Comparison of ENCODE assay signal across 9 cellular contexts in genomic region chr2:20579866-20580265, GRCh38.
DNase-seq lines count a peak whose midpoint lies in the region; ATAC-seq and TF ChIP-seq lines count a peak whose summit lies in the region.
"Had no signal": no experiment of that assay in that cellular context is flagged by ENCODE, and none has a peak within 500 bp of the region (broad histone marks: within the 10 kb centered on the region; RNA-seq: fewer than 3 reads in every experiment).

No MANE protein-coding gene starts in this region.

- peak overlapping the region; percentile 55 for H3K27ac ChIP-seq in colonic mucosa
- peak overlapping the region; percentile 54 to 57 for H3K27ac ChIP-seq in mucosa of rectum (ENCODE audit: low read depth in 2 of 2, low read length in 2 of 2)
- peak overlapping the region; percentile 63 for H3K27ac ChIP-seq in upper lobe of right lung
- H3K27ac ChIP-seq: WERI-Rb-1 had no signal

- intact Hi-C loops in colonic mucosa (cut with DNase I) (no loop called here), upper lobe of right lung (cut with DNase I) (no loop called here)

- H3K27me3 ChIP-seq in colonic mucosa (no peaks in the 10 kb centered on the region), mucosa of rectum (ENCODE audit: control insufficient read depth in 2 of 2, insufficient read depth in 2 of 2, low read length in 2 of 2) (no peaks in the 10 kb centered on the region), upper lobe of right lung (no peaks in the 10 kb centered on the region)

- H3K9me3 ChIP-seq in colonic mucosa (no peaks in the 10 kb centered on the region), mucosa of rectum (ENCODE audit: control insufficient read depth in 2 of 2, low read length in 2 of 2) (peaks cover 0 to 2% of the 10 kb centered on the region in 2 donors), upper lobe of right lung (peaks cover 3% of the 10 kb centered on the region)

- no peak overlapping the region for H3K4me3 Mint-ChIP-seq in activated CD8-positive, alpha-beta memory T cell treated with anti-CD3 and anti-CD28 coated beads, Interleukin-2, amount 10 ng/mL, durations not matched to agents 7 days and 5 days

- H3K27me3 Mint-ChIP-seq in activated CD8-positive, alpha-beta memory T cell treated with anti-CD3 and anti-CD28 coated beads, Interleukin-2, amount 10 ng/mL, durations not matched to agents 7 days and 5 days = no peaks in the 10 kb centered on the region

- H3K9me3 Mint-ChIP-seq in activated CD8-positive, alpha-beta memory T cell treated with anti-CD3 and anti-CD28 coated beads, Interleukin-2, amount 10 ng/mL, durations not matched to agents 7 days and 5 days (ENCODE audit: low read depth) = peaks cover 5% of the 10 kb centered on the region

- DNase-seq in activated CD8-positive, alpha-beta memory T cell treated with anti-CD3 and anti-CD28 coated beads, Interleukin-2, amount 10 ng/mL, durations not matched to agents 7 days and 5 days = no peak
- DNase-seq in activated CD8-positive, alpha-beta memory T cell treated with anti-CD3 and anti-CD28 coated beads, Interleukin-2, amount 50 U/mL, for 48 hours = no peak
- no peak for DNase-seq in colonic mucosa
- peak; percentile 78 for DNase-seq in upper lobe of right lung
- DNase-seq in SHP77 treated with DMSO at 0.1 percent for 48 hours (lab: John Stamatoyannopoulos, UW) = no peak
- no peak for DNase-seq in NCI-H146 (lab: John Stamatoyannopoulos, UW)
- DNase-seq: WERI-Rb-1 had no signal

- CTCF ChIA-PET in activated CD8-positive, alpha-beta memory T cell treated with anti-CD3 and anti-CD28 coated beads, Interleukin-2, amount 10 ng/mL, durations not matched to agents 7 days and 5 days (lab: Charles Lee) = interaction anchor here (1.0 to 2.5 kb wide), 3 partner anchors 11 to 62 kb away, joined by 4 to 9 read pairs (median 4); no protein-coding TSS in a partner anchor

- H3K9ac ChIP-seq in colonic mucosa (ENCODE audit: low read depth in 2 of 2, low read length in 2 of 2) (no peak overlapping the region), mucosa of rectum (ENCODE audit: low read depth in 1 of 2, low read length in 2 of 2) (no peak overlapping the region)

- no peak for TF ChIP-seq CTCF in colonic mucosa (IDR thresholded peaks at IDR 0.05)
- TF ChIP-seq CTCF in upper lobe of right lung (IDR thresholded peaks at IDR 0.05) = no peak

- no peak overlapping the region for H3K4me3 ChIP-seq in colonic mucosa
- H3K4me3 ChIP-seq in mucosa of rectum (ENCODE audit: low read length in 2 of 2) = no peak overlapping the region
- no peak overlapping the region for H3K4me3 ChIP-seq in upper lobe of right lung

- peaks cover 14% of the 10 kb centered on the region for H3K36me3 Mint-ChIP-seq in activated CD8-positive, alpha-beta memory T cell treated with anti-CD3 and anti-CD28 coated beads, Interleukin-2, amount 10 ng/mL, durations not matched to agents 7 days and 5 days

- no peak for ATAC-seq in activated CD8-positive, alpha-beta memory T cell treated with anti-CD3 and anti-CD28 coated beads, Interleukin-2, amount 10 ng/mL, durations not matched to agents 7 days and 5 days
- peak; percentile 70 for ATAC-seq in upper lobe of right lung
- no peak for ATAC-seq in GM18498 (IDR thresholded peaks at IDR 0.05; ENCODE audit: unreplicated experiment)

- H3K4me1 ChIP-seq in colonic mucosa (no peaks in the 10 kb centered on the region), mucosa of rectum (ENCODE audit: control insufficient read depth in 2 of 2, insufficient read depth in 2 of 2, low read length in 2 of 2) (peaks cover 6 to 28% of the 10 kb centered on the region in 2 donors), upper lobe of right lung (peaks cover 34% of the 10 kb centered on the region)

- peak overlapping the region; percentile 50 for H3K27ac Mint-ChIP-seq in activated CD8-positive, alpha-beta memory T cell treated with anti-CD3 and anti-CD28 coated beads, Interleukin-2, amount 10 ng/mL, durations not matched to agents 7 days and 5 days

- peaks cover 41% of the 10 kb centered on the region for H3K4me1 Mint-ChIP-seq in activated CD8-positive, alpha-beta memory T cell treated with anti-CD3 and anti-CD28 coated beads, Interleukin-2, amount 10 ng/mL, durations not matched to agents 7 days and 5 days

- H3K36me3 ChIP-seq in colonic mucosa = no peaks in the 10 kb centered on the region
- H3K36me3 ChIP-seq in mucosa of rectum (ENCODE audit: control insufficient read depth in 2 of 2, insufficient read depth in 2 of 2, low read length in 2 of 2) = no peaks in the 10 kb centered on the region
- H3K36me3 ChIP-seq in upper lobe of right lung = no peaks in the 10 kb centered on the region
- H3K36me3 ChIP-seq: WERI-Rb-1 had no signal
